ENCODE assay signal across 8 cellular contexts in genomic region chr19:11035441-11036377, GRCh38. TPM values are rescaled to one million over a fixed set of nuclear protein-coding genes. Genes with fewer than 3 reads are reported as not detected.
DNase-seq lines count a peak whose midpoint lies in the region; ATAC-seq and TF ChIP-seq lines count a peak whose summit lies in the region.

No MANE protein-coding gene starts in this region.

- RAD21 ChIA-PET in HCT116 (lab: Charles Lee; ENCODE audit: low non-redundant PET in 1 of 2, low total read pairs in 2 of 2, uncharacterized antibody in 2 of 2, unreplicated experiment in 2 of 2): interaction anchor here (0.6 to 1.1 kb wide), 6 partner anchors 51 to 194 kb away, joined by 3 read pairs; no protein-coding TSS in a partner anchor

- TF ChIP-seq RAD21 in HCT116 (IDR thresholded peaks at IDR 0.05; ENCODE audit: low read depth): peak; percentile 95

- H3K4me1 ChIP-seq in HCT116 (ENCODE audit: control insufficient read depth in 1 of 2, insufficient read depth in 2 of 2, low read length in 2 of 2) (peaks cover 0 to 8% of the 10 kb centered on the region in 2 experiments; a peak in 1 of 4 replicates), right cardiac atrium (ENCODE audit: control insufficient read depth, insufficient read depth, low read length) (no peaks in the 10 kb centered on the region), gastrocnemius medialis (peaks cover 11 to 15% of the 10 kb centered on the region in 2 donors)

- no TSS peak for BruUV-seq in HCT116 (replicated peaks; lab: Mats Ljungman, UMichigan)

- DNase-seq in GF-D8 (lab: John Stamatoyannopoulos, UW) (peak; percentile 70), HCT116 (ENCODE audit: low read depth, low spot score) (peak; percentile 73), NCI-H1436 treated with DMSO at 0.1 percent for 48 hours (lab: John Stamatoyannopoulos, UW) (peak; percentile 13), amygdala (lab: John Stamatoyannopoulos, UW) (peak in 52 of 56 donors; percentile 2 to 83 (median 46)), right cardiac atrium (peak; percentile 95 to 98 (median 96)), gastrocnemius medialis (peak; percentile 78 to 92)

- H3K27ac ChIP-seq in HCT116 (ENCODE audit: low read depth, low read length) (peak overlapping the region; percentile 31; the same call in 1 of the 2 replicates), right cardiac atrium (ENCODE audit: low read length) (no peak overlapping the region), gastrocnemius medialis (peak overlapping the region; percentile 64 to 73 (median 72))

- peaks cover 7% of the 10 kb centered on the region for H3K4me1 Mint-ChIP-seq in T-helper 1 cell treated with Interleukin-12 subunit alpha and Interleukin-12 subunit beta and Interleukin-4 antibody, amounts not matched to agents 30 μg/mL and 1 μg/mL, for 36 hours (ENCODE audit: low read depth)

- no peak overlapping the region for H3K4me2 ChIP-seq in HCT116 (ENCODE audit: low read length)

- H3K9me3 ChIP-seq in HCT116 (ENCODE audit: control insufficient read depth in 1 of 2, insufficient read depth in 1 of 2, low read depth in 1 of 2, low read length in 2 of 2): no peaks in the 10 kb centered on the region
- no peaks in the 10 kb centered on the region for H3K9me3 ChIP-seq in right cardiac atrium (ENCODE audit: control insufficient read depth, low read length)
- H3K9me3 ChIP-seq in gastrocnemius medialis: no peaks in the 10 kb centered on the region

- no peaks in the 10 kb centered on the region for H3K27me3 ChIP-seq in HCT116 (ENCODE audit: insufficient read depth, low read length)
- H3K27me3 ChIP-seq in right cardiac atrium (ENCODE audit: control insufficient read depth, insufficient read depth): no peaks in the 10 kb centered on the region
- H3K27me3 ChIP-seq in gastrocnemius medialis: no peaks in the 10 kb centered on the region

- TF ChIP-seq CTCF in HCT116 (IDR thresholded peaks at IDR 0.05 in 2 of 3, conservative IDR thresholded peaks at IDR 0.05 in 1 of 3; ENCODE audit: borderline replicate concordance in 1 of 3, insufficient read depth in 1 of 3, low read depth in 2 of 3, low read length in 2 of 3) (peak; percentile 88 to 93 (median 89)), gastrocnemius medialis (IDR thresholded peaks at IDR 0.05 in 4 of 5, conservative IDR thresholded peaks at IDR 0.05 in 1 of 5) (peak; percentile 63 to 83 (median 82))

- no peak overlapping the region for H2AFZ ChIP-seq in HCT116 (ENCODE audit: low read depth, low read length, poor library complexity, severe bottlenecking)

- POLR2A ChIA-PET in HCT116 (lab: Charles Lee): interaction anchor here (1.0 to 1.3 kb wide), 2 partner anchors 55 to 59 kb away, joined by 3 read pairs; no protein-coding TSS in a partner anchor

- ATAC-seq in HCT116 (peak; percentile 99), right cardiac atrium (peak; percentile 92 to 95), gastrocnemius medialis (peak; percentile 85 to 92), HG03139 (IDR thresholded peaks at IDR 0.05; ENCODE audit: unreplicated experiment) (no peak)

- CTCF ChIA-PET in HCT116 (lab: Charles Lee): interaction anchor here (0.6 to 1.9 kb wide), 11 partner anchors 10 to 168 kb away, joined by 3 to 11 read pairs (median 6); no protein-coding TSS in a partner anchor

- no peak overlapping the region for H3K4me3 Mint-ChIP-seq in T-helper 1 cell treated with Interleukin-12 subunit alpha and Interleukin-12 subunit beta and Interleukin-4 antibody, amounts not matched to agents 30 μg/mL and 1 μg/mL, for 36 hours

- H3K27me3 Mint-ChIP-seq in T-helper 1 cell treated with Interleukin-12 subunit alpha and Interleukin-12 subunit beta and Interleukin-4 antibody, amounts not matched to agents 30 μg/mL and 1 μg/mL, for 36 hours (ENCODE audit: low read depth): no peaks in the 10 kb centered on the region

- 44% methylated on average over 15 of the region's 15 CpGs for WGBS in right cardiac atrium

- no peak for TF ChIP-seq POLR2A in HCT116 (IDR thresholded peaks at IDR 0.05; ENCODE audit: borderline replicate concordance, extremely low read depth, insufficient read depth, insufficient read length)
- TF ChIP-seq POLR2A in gastrocnemius medialis (IDR thresholded peaks at IDR 0.05): no peak

- peaks cover 27% of the 10 kb centered on the region for H3K79me2 ChIP-seq in HCT116 (ENCODE audit: insufficient read depth, low read length)

- H3K36me3 Mint-ChIP-seq in T-helper 1 cell treated with Interleukin-12 subunit alpha and Interleukin-12 subunit beta and Interleukin-4 antibody, amounts not matched to agents 30 μg/mL and 1 μg/mL, for 36 hours (ENCODE audit: low read depth): peaks cover 34% of the 10 kb centered on the region

- H3K9me3 Mint-ChIP-seq in T-helper 1 cell treated with Interleukin-12 subunit alpha and Interleukin-12 subunit beta and Interleukin-4 antibody, amounts not matched to agents 30 μg/mL and 1 μg/mL, for 36 hours: no peaks in the 10 kb centered on the region

- in situ Hi-C loops in gastrocnemius medialis (cut with MboI; ENCODE audit: low sequenced_read_pairs in 4 of 4): loop anchor here (5.0 to 25.0 kb wide), 5 partner anchors 89 to 177 kb away; no protein-coding TSS in a partner anchor

- peak overlapping the region; percentile 60 for H3K27ac Mint-ChIP-seq in T-helper 1 cell treated with Interleukin-12 subunit alpha and Interleukin-12 subunit beta and Interleukin-4 antibody, amounts not matched to agents 30 μg/mL and 1 μg/mL, for 36 hours

- intact Hi-C loops in HCT116 (cut with micrococcal nuclease): loop anchor here (1.0 to 5.0 kb wide), 5 partner anchors 55 to 169 kb away; no protein-coding TSS in a partner anchor
- intact Hi-C loops in right cardiac atrium (cut with DNase I): loop anchor here (2.0 to 10.0 kb wide), 4 partner anchors 69 to 169 kb away; no protein-coding TSS in a partner anchor
- intact Hi-C loops in gastrocnemius medialis (cut with DNase I; ENCODE audit: low total_unique reads): loop anchor here (1.0 to 10.0 kb wide), 4 partner anchors 57 to 169 kb away; no protein-coding TSS in a partner anchor

- H3K36me3 ChIP-seq in HCT116 (ENCODE audit: control insufficient read depth in 1 of 2, insufficient read depth in 2 of 2, low read length in 2 of 2) (peaks cover 51 to 61% of the 10 kb centered on the region in 2 experiments), gastrocnemius medialis (peaks cover 0 to 70% of the 10 kb centered on the region in 2 donors)

- H3K9me2 ChIP-seq in HCT116 (ENCODE audit: insufficient read depth): no peaks in the 10 kb centered on the region

- H4K20me1 ChIP-seq in HCT116 (ENCODE audit: insufficient read depth): no peaks in the 10 kb centered on the region

- H3K9ac ChIP-seq in HCT116 (ENCODE audit: low read length): 0 out of 2 replicates have a peak overlapping the region, but pooled peaks have one; percentile 23

- H3K4me3 ChIP-seq in HCT116 (replicated peaks in 1 of 2; ENCODE audit: low read depth in 1 of 2, low read length in 2 of 2): no peak overlapping the region
- no peak overlapping the region for H3K4me3 ChIP-seq in right cardiac atrium (ENCODE audit: low read length)
- no peak overlapping the region for H3K4me3 ChIP-seq in gastrocnemius medialis

TF ChIP-seq in HCT116, 20 proteins besides CTCF, POLR2A, EP300 and RAD21:
- TF ChIP-seq TCF7L2 (IDR thresholded peaks at IDR 0.05; ENCODE audit: borderline replicate concordance, extremely low read depth, insufficient read depth, insufficient read length): no peak
- TF ChIP-seq MAX (IDR thresholded peaks at IDR 0.05): peak; percentile 95
- TF ChIP-seq SIN3A (IDR thresholded peaks at IDR 0.05; ENCODE audit: low read depth): peak; percentile 50; the same call in 1 of the 2 replicates

RNA-seq across cellular contexts. Expression of gene LDLR, which starts 53.6 kb away (rescaled TPM):
- 92.4 TPM for total RNA-seq in HCT116 (2021; ENCODE audit: unreplicated experiment)
- polyA plus RNA-seq in HCT116 (2012): 69.8 and 84.2 TPM in 2 replicates
- total RNA-seq in right cardiac atrium: 100 to 1,000 TPM in 1 of 4 donors, 10 to 100 TPM in 2, 1 to 10 TPM in 1; 7.6 to 101 (median 21.6) TPM
- polyA plus RNA-seq in right cardiac atrium: 19.3 TPM
- 1 to 10 TPM; 1.2 to 6.0 (median 3.9) TPM for total RNA-seq in gastrocnemius medialis

Comparison
In these comparisons a context has a peak if more than half of its experiments do, and no peak if none do; other contexts are left out.
1. DNase-seq: peak in every context shown above with its lines; median percentile 96 in right cardiac atrium; 85 in gastrocnemius medialis; 73 in HCT116; 70 in GF-D8; 46 in amygdala; 13 in NCI-H1436 treated with DMSO at 0.1 percent for 48 hours.